In the genomic region with DNA sequence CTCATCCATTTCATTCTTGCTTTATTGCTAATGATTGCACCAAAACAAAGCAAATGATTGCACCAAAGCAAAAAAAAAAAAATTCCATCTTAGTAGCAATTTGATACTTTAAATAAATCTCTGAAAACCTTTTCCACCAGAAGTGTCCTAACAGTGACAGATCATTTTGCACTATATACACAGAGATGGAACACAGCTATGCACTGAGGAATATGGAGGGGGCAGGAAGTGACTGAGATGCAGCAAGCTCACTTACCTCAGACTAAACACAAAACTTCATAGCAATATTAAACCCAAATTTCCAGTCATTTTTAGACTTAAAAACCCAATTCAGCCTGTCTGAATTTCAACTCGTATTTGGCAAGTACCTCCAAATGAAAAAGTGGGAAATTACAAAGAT, we compare ENCODE assay signal across 11 cellular contexts. TPM values are rescaled to one million over a fixed set of nuclear protein-coding genes. Genes with fewer than 3 reads are reported as not detected.
A peak's percentile ranks its signal among the peaks of the same experiment; 100 is the strongest.
DNase-seq lines count a peak whose midpoint lies in the region; ATAC-seq, FAIRE-seq and TF ChIP-seq lines count a peak whose summit lies in the region.
"Had no signal": no experiment of that assay in that cellular context is flagged by ENCODE, and none has a peak within 500 bp of the region (broad histone marks: within the 10 kb centered on the region; RNA-seq: fewer than 3 reads in every experiment).

No MANE protein-coding gene starts in this region.

- no peaks in the 10 kb centered on the region for H3K9me3 Mint-ChIP-seq in osteocyte (ENCODE audit: unreplicated experiment)

- TF ChIP-seq POLR2A in GM12892 (IDR thresholded peaks at IDR 0.05; ENCODE audit: low read depth, low read length) (no peak), prostate gland (IDR thresholded peaks at IDR 0.05) (no peak)

- H3K4me1 Mint-ChIP-seq in osteocyte (ENCODE audit: unreplicated experiment), result peaks cover 56% of the 10 kb centered on the region

- no peak overlapping the region for H3K27ac ChIP-seq in prostate gland
- H3K27ac ChIP-seq: testis had no signal

- no peak for DNase-seq in GM12892 (ENCODE audit: insufficient read length)
- peak; percentile 61 for DNase-seq in OCI-M1 (lab: John Stamatoyannopoulos, UW)
- DNase-seq in central memory CD4-positive, alpha-beta T cell, result peak; percentile 36
- DNase-seq in osteocyte (ENCODE audit: extremely low spot score, unreplicated experiment), result no peak
- no peak for DNase-seq in prostate gland (ENCODE audit: low spot score)
- DNase-seq in sciatic nerve (ENCODE audit: low spot score), result no peak
- DNase-seq: DMS53, posterior cingulate gyrus, testis had no signal

- H3K36me3 ChIP-seq in prostate gland, result no peaks in the 10 kb centered on the region

- no peaks in the 10 kb centered on the region for H3K27me3 ChIP-seq in prostate gland (replicated peaks; ENCODE audit: insufficient read depth)
- H3K27me3 ChIP-seq: testis had no signal

- intact Hi-C loops in prostate gland (cut with DNase I), result no loop called here
- intact Hi-C loops in sciatic nerve (cut with DNase I), result no loop called here

- peak overlapping the region; percentile 96 for H3K27ac Mint-ChIP-seq in osteocyte (ENCODE audit: unreplicated experiment)

- no peaks in the 10 kb centered on the region for H3K36me3 Mint-ChIP-seq in osteocyte (ENCODE audit: unreplicated experiment)

- H3K4me3 Mint-ChIP-seq in osteocyte (ENCODE audit: unreplicated experiment), result no peak overlapping the region

- peak; percentile 58 for FAIRE-seq in GM12892 (lab: Jason Lieb, UNC)

- ATAC-seq in sciatic nerve (no peak), HG03457 (IDR thresholded peaks at IDR 0.05; ENCODE audit: unreplicated experiment) (no peak)
- ATAC-seq: left lobe of liver had no signal

- no peak overlapping the region for H3K4me3 ChIP-seq in prostate gland
- H3K4me3 ChIP-seq: testis had no signal

- TF ChIP-seq CTCF in osteocyte (IDR thresholded peaks at IDR 0.05) (no peak), prostate gland (IDR thresholded peaks at IDR 0.05) (no peak)

- no peaks in the 10 kb centered on the region for H3K9me3 ChIP-seq in prostate gland
- H3K9me3 ChIP-seq: testis had no signal

- H3K27me3 Mint-ChIP-seq in osteocyte (ENCODE audit: unreplicated experiment), result no peaks in the 10 kb centered on the region

- no peaks in the 10 kb centered on the region for H3K4me1 ChIP-seq in prostate gland (replicated peaks)
- H3K4me1 ChIP-seq: testis had no signal

- 96% methylated on average over 1 of the region's 1 CpG for WGBS in prostate gland

RNA-seq across cellular contexts. Expression of a gene that starts 41.2 kb away (rescaled TPM):
- 4.5 TPM for polyA plus RNA-seq in GM12892 (2012; ENCODE audit: missing spikeins)
- total RNA-seq in osteocyte, result 38.2 and 39.2 TPM in 2 replicates
- total RNA-seq in prostate gland, result 10 to 100 TPM; 15.8 to 19.3 TPM
- 32.0 TPM for total RNA-seq in sciatic nerve

Comparison
In these comparisons a context has a peak if more than half of its experiments do, and no peak if none do; other contexts are left out.
1. DNase-seq: peak in OCI-M1 (single experiment) and central memory CD4-positive, alpha-beta T cell (single experiment); none in GM12892 (single experiment), osteocyte (single experiment), prostate gland (single experiment) and sciatic nerve (single experiment).